Comparison of ENCODE assay signal across 19 cellular contexts in genomic region chr6:155389130-155389529, GRCh38.
DNase-seq lines count a peak whose midpoint lies in the region; ATAC-seq and TF ChIP-seq lines count a peak whose summit lies in the region.
"Had no signal": no experiment of that assay in that cellular context is flagged by ENCODE, and none has a peak within 500 bp of the region (broad histone marks: within the 10 kb centered on the region; RNA-seq: fewer than 3 reads in every experiment).

No MANE protein-coding gene starts in this region.

- peak; percentile 38 for DNase-seq in NOMO-1 treated with DMSO at 0.1 percent for 48 hours (lab: John Stamatoyannopoulos, UW; ENCODE audit: unreplicated experiment)
- no peak for DNase-seq in NOMO-1 treated with dmso at 0.1 percent for 144 hours (lab: John Stamatoyannopoulos, UW; ENCODE audit: unreplicated experiment)
- peak; percentile 64 for DNase-seq in NB4 (ENCODE audit: low read depth)
- DNase-seq in fibroblast of mammary gland (ENCODE audit: low read depth) = peak; percentile 78
- DNase-seq in stromal cell of bone marrow (ENCODE audit: low read depth) = peak; percentile 78
- no peak for DNase-seq in naive thymus-derived CD8-positive, alpha-beta T cell
- DNase-seq in ecto neural progenitor cell (ENCODE audit: low spot score) = no peak
- DNase-seq in ACHN = no peak
- DNase-seq: activated B cell treated with CpG ODN at 0.5 μM for 24 hours; anterior cingulate cortex; central memory CD4-positive, alpha-beta T cell; dermis blood vessel endothelial cell; DMS79; mesendoderm; T1000 had no signal

- peaks cover 0 to 23% (median 0%) of the 10 kb centered on the region in 3 donors for H3K36me3 Mint-ChIP-seq in naive thymus-derived CD8-positive, alpha-beta T cell
- H3K36me3 Mint-ChIP-seq: activated naive CD4-positive, alpha-beta T cell treated with anti-CD3 and anti-CD28 coated beads, Interleukin-2, amount 50 U/mL, for 24 hours; type B pancreatic cell had no signal

- in situ Hi-C loops in ACHN (cut with HindIII; ENCODE audit: low pct_ligation_motif_present, low pct_unique_long_range_greater_than_20kb, low sequenced_read_pairs) = no loop called here

- no peaks in the 10 kb centered on the region for H3K27me3 Mint-ChIP-seq in naive thymus-derived CD8-positive, alpha-beta T cell
- H3K27me3 Mint-ChIP-seq: activated B cell treated with CpG ODN at 0.5 μM for 24 hours; activated naive CD4-positive, alpha-beta T cell treated with anti-CD3 and anti-CD28 coated beads, Interleukin-2, amount 50 U/mL, for 24 hours; type B pancreatic cell had no signal

- H3K27ac Mint-ChIP-seq in naive thymus-derived CD8-positive, alpha-beta T cell = no peak overlapping the region
- H3K27ac Mint-ChIP-seq: activated B cell treated with CpG ODN at 0.5 μM for 24 hours; activated naive CD4-positive, alpha-beta T cell treated with anti-CD3 and anti-CD28 coated beads, Interleukin-2, amount 50 U/mL, for 24 hours; activated T-helper 1 cell treated with anti-CD3 and anti-CD28 coated beads, Interleukin-12 subunit alpha, Interleukin-12 subunit beta, Interleukin-2, Interleukin-4 antibody, amounts not matched to agents 30 ng/mL and 10 ng/mL and 1 ng/mL, durations not matched to agents 14 hours and 24 hours and 36 hours; type B pancreatic cell had no signal

- peaks cover 0 to 21% (median 0%) of the 10 kb centered on the region in 9 donors for H3K9me3 Mint-ChIP-seq in naive thymus-derived CD8-positive, alpha-beta T cell
- H3K9me3 Mint-ChIP-seq: type B pancreatic cell had no signal

- H3K4me3 ChIP-seq in NB4 (ENCODE audit: low read depth, low read length) (no peak overlapping the region), fibroblast of mammary gland (ENCODE audit: control insufficient read depth, low read depth, low read length) (no peak overlapping the region)

- TF ChIP-seq CTCF in NB4 (IDR thresholded peaks at IDR 0.05; ENCODE audit: low read depth, low read length) (no peak), fibroblast of mammary gland (conservative IDR thresholded peaks at IDR 0.05; ENCODE audit: control insufficient read depth, insufficient read depth, low read depth, low read length) (no peak)

- no peak overlapping the region for H3K4me3 Mint-ChIP-seq in naive thymus-derived CD8-positive, alpha-beta T cell
- H3K4me3 Mint-ChIP-seq: activated B cell treated with CpG ODN at 0.5 μM for 24 hours; activated naive CD4-positive, alpha-beta T cell treated with anti-CD3 and anti-CD28 coated beads, Interleukin-2, amount 50 U/mL, for 24 hours; activated T-helper 1 cell treated with anti-CD3 and anti-CD28 coated beads, Interleukin-12 subunit alpha, Interleukin-12 subunit beta, Interleukin-2, Interleukin-4 antibody, amounts not matched to agents 30 ng/mL and 10 ng/mL and 1 ng/mL, durations not matched to agents 14 hours and 24 hours and 36 hours; type B pancreatic cell had no signal

- POLR2A ChIA-PET in naive thymus-derived CD8-positive, alpha-beta T cell (lab: Charles Lee) = interaction anchor here (0.6 kb wide), 1 partner anchor 905 kb away, joined by 3 read pairs; no protein-coding TSS in a partner anchor

- TF ChIP-seq POLR2A in NB4 (IDR thresholded peaks at IDR 0.05; ENCODE audit: extremely low read depth, insufficient read length) = no peak

- H3K4me1 Mint-ChIP-seq in naive thymus-derived CD8-positive, alpha-beta T cell = peaks cover 0 to 7% (median 4%) of the 10 kb centered on the region in 4 donors

- no peak for ATAC-seq in naive thymus-derived CD8-positive, alpha-beta T cell
- ATAC-seq: left lobe of liver had no signal

Comparison
In these comparisons a context has a peak if more than half of its experiments do, and no peak if none do; other contexts are left out.
1. DNase-seq: peak in NOMO-1 treated with DMSO at 0.1 percent for 48 hours (single experiment), NB4 (single experiment), fibroblast of mammary gland (single experiment) and stromal cell of bone marrow (single experiment); none in NOMO-1 treated with dmso at 0.1 percent for 144 hours (single experiment), naive thymus-derived CD8-positive, alpha-beta T cell (0 of 10), ecto neural progenitor cell (single experiment) and ACHN (single experiment).